8 cellular contexts compared by ENCODE assay signal in the genomic region with DNA sequence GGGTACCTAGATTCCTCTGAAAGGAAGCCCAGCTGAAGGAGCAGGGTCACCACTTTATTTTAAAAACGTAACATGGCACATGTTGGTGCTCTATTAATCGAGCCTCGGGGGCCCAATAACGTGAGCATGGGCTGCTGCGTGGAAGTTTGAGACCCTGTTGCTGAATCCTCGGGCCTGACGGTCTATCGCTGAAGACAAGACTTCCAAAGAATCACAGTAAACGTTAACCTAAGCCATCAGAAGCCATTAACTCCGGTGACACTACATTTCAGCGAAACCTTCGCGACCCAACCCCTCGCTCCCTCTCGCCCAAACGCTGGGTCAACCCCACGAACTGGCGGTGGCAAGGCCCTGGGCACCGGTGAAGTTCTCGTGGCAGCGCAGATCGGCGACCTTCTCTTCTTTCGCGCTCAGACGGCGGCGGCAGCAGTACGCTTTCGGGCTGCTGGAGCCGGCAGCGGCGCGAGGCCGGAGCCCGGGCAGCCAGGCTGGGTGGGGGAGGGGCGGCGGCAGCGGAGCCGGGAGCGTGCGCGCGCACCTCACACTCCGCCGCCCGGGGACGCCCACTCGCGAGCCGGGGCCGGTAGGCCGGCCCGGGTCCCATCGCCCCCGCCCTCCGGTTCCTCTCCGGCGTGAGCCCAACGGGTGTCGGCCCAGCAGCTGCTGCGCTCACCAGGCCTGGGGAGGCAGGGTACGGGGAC. TPM values are rescaled to one million over a fixed set of nuclear protein-coding genes. Genes with fewer than 3 reads are reported as not detected.
DNase-seq lines count a peak whose midpoint lies in the region; ATAC-seq, FAIRE-seq and TF ChIP-seq lines count a peak whose summit lies in the region.

No MANE protein-coding gene starts in this region.

- ATAC-seq in A549 (peak; percentile 69 to 84), GM18511 (IDR thresholded peaks at IDR 0.05; ENCODE audit: unreplicated experiment) (peak; percentile 48), HG02973 (IDR thresholded peaks at IDR 0.05; ENCODE audit: unreplicated experiment) (peak; percentile 41), left lung (peak; percentile 82)

- TF ChIP-seq RAD21 in A549 (conservative IDR thresholded peaks at IDR 0.05 in 1 of 2, IDR thresholded peaks at IDR 0.05 in 1 of 2): no peak

- peaks cover 3% of the 10 kb centered on the region for H3K36me3 Mint-ChIP-seq in activated CD4-positive, alpha-beta T cell treated with anti-CD3 and anti-CD28 coated beads, Interleukin-2, amount 10 ng/mL, durations not matched to agents 24 days and 14 days (ENCODE audit: low read depth)

- H3K9me3 Mint-ChIP-seq in activated CD4-positive, alpha-beta T cell treated with anti-CD3 and anti-CD28 coated beads, Interleukin-2, amount 10 ng/mL, durations not matched to agents 24 days and 14 days: no peaks in the 10 kb centered on the region

- no peaks in the 10 kb centered on the region for H3K36me3 ChIP-seq in left lung

- TF ChIP-seq CTCF in A549 (IDR thresholded peaks at IDR 0.05): no peak
- no peak for TF ChIP-seq CTCF in coronary artery (IDR thresholded peaks at IDR 0.05)
- TF ChIP-seq CTCF in left lung (IDR thresholded peaks at IDR 0.05): no peak

- H3K27ac Mint-ChIP-seq in activated CD4-positive, alpha-beta T cell treated with anti-CD3 and anti-CD28 coated beads, Interleukin-2, amount 10 ng/mL, durations not matched to agents 24 days and 14 days: peak overlapping the region; percentile 93

- no peaks in the 10 kb centered on the region for H3K27me3 Mint-ChIP-seq in activated CD4-positive, alpha-beta T cell treated with anti-CD3 and anti-CD28 coated beads, Interleukin-2, amount 10 ng/mL, durations not matched to agents 24 days and 14 days

- H3K27me3 ChIP-seq in left lung: no peaks in the 10 kb centered on the region

- FAIRE-seq in A549 (lab: Jason Lieb, UNC): no peak

- peak overlapping the region; percentile 99 to 100 for H3K27ac ChIP-seq in A549
- H3K27ac ChIP-seq in coronary artery: peak overlapping the region; percentile 94 to 97
- H3K27ac ChIP-seq in left lung: peak overlapping the region; percentile 98 to 99

- peaks cover 37% of the 10 kb centered on the region for H3K4me1 Mint-ChIP-seq in activated CD4-positive, alpha-beta T cell treated with anti-CD3 and anti-CD28 coated beads, Interleukin-2, amount 10 ng/mL, durations not matched to agents 24 days and 14 days

- peak overlapping the region; percentile 93 for H3K4me3 Mint-ChIP-seq in activated CD4-positive, alpha-beta T cell treated with anti-CD3 and anti-CD28 coated beads, Interleukin-2, amount 10 ng/mL, durations not matched to agents 24 days and 14 days

- H3K9me3 ChIP-seq in A549: no peaks in the 10 kb centered on the region
- no peaks in the 10 kb centered on the region for H3K9me3 ChIP-seq in left lung

- POLR2A ChIA-PET in A549 (lab: Yijun Ruan, JAX): interaction anchor here (0.6 to 0.9 kb wide), 2 partner anchors 17 to 55 kb away, joined by 3 read pairs; no protein-coding TSS in a partner anchor

- peak; percentile 49 for TF ChIP-seq POLR2A in A549 (IDR thresholded peaks at IDR 0.05; ENCODE audit: low read length)

- CTCF ChIA-PET in A549 (lab: Yijun Ruan, JAX): interaction anchor here (0.6 kb wide), 1 partner anchor 146 kb away, joined by 4 read pairs; no protein-coding TSS in a partner anchor

- TF ChIP-seq EP300 in A549 (IDR thresholded peaks at IDR 0.05): no peak

- H3K4me3 ChIP-seq in A549 (peak overlapping the region; percentile 90), coronary artery (peak overlapping the region; percentile 91), left lung (peak overlapping the region; percentile 67 to 84)

- H3K4me1 ChIP-seq in A549: peaks cover 20% of the 10 kb centered on the region
- peaks cover 7 to 47% of the 10 kb centered on the region in 2 donors for H3K4me1 ChIP-seq in left lung

- WGBS in A549 (ENCODE audit: missing lambda C conversion rate): 3% methylated on average over 16 of the region's 63 CpGs

- peak overlapping the region; percentile 92 for H3K4me2 ChIP-seq in A549

- intact Hi-C loops in activated CD4-positive, alpha-beta T cell treated with anti-CD3 and anti-CD28 coated beads, Interleukin-2, amount 10 ng/mL, durations not matched to agents 24 days and 14 days (cut with micrococcal nuclease): loop anchor here (5.0 to 10.0 kb wide), 5 partner anchors 166 to 1776 kb away; a partner anchor contains a TSS
- intact Hi-C loops in left lung (cut with DNase I): no loop called here

- DNase-seq in A549 (ENCODE audit: low read depth in 1 of 2, low spot score in 1 of 2) (peak; percentile 60 to 71), NCI-H2171 treated with DMSO at 0.1 percent for 48 hours (lab: John Stamatoyannopoulos, UW) (peak; percentile 60), coronary artery (ENCODE audit: low spot score) (peak; percentile 88), left lung (peak; percentile 85 to 96)
- DNase-seq in activated CD4-positive, alpha-beta T cell treated with anti-CD3 and anti-CD28 coated beads, Interleukin-2, amount 10 ng/mL, durations not matched to agents 24 days and 14 days: peak; percentile 94
- peak; percentile 81 to 87 for DNase-seq in stimulated activated CD4-positive, alpha-beta T cell treated with anti-CD3 and anti-CD28 coated beads, Interleukin-2, amount 100 ng/mL, for 24 hours

TF ChIP-seq in A549, 52 proteins besides CTCF, POLR2A, EP300 and RAD21:
- TF ChIP-seq, protein P1, sequence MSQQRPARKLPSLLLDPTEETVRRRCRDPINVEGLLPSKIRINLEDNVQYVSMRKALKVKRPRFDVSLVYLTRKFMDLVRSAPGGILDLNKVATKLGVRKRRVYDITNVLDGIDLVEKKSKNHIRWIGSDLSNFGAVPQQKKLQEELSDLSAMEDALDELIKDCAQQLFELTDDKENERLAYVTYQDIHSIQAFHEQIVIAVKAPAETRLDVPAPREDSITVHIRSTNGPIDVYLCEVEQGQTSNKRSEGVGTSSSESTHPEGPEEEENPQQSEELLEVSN (IDR thresholded peaks at IDR 0.05; ENCODE audit: borderline replicate concordance, low read depth): peak; percentile 28; the same call in 1 of the 2 replicates
- TF ChIP-seq FOSB (CRISPR knock-in tag; IDR thresholded peaks at IDR 0.05) (no peak), PHF8 (IDR thresholded peaks at IDR 0.05; ENCODE audit: borderline replicate concordance, low read depth) (peak; percentile 65; the same call in 1 of the 2 replicates), SREBF2 (IDR thresholded peaks at IDR 0.05) (no peak), FOXS1 (CRISPR knock-in tag; IDR thresholded peaks at IDR 0.05) (no peak), HOXB5 (CRISPR knock-in tag; IDR thresholded peaks at IDR 0.05) (no peak), ZSCAN20 (CRISPR knock-in tag; IDR thresholded peaks at IDR 0.05) (no peak), GATA3 (IDR thresholded peaks at IDR 0.05; ENCODE audit: borderline replicate concordance) (no peak), ZC3H11A (IDR thresholded peaks at IDR 0.05) (no peak), CBX2 (IDR thresholded peaks at IDR 0.05; ENCODE audit: borderline replicate concordance, low read depth) (no peak)
- TF ChIP-seq, protein P2, sequence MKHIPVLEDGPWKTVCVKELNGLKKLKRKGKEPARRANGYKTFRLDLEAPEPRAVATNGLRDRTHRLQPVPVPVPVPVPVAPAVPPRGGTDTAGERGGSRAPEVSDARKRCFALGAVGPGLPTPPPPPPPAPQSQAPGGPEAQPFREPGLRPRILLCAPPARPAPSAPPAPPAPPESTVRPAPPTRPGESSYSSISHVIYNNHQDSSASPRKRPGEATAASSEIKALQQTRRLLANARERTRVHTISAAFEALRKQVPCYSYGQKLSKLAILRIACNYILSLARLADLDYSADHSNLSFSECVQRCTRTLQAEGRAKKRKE (CRISPR knock-in tag; IDR thresholded peaks at IDR 0.05; ENCODE audit: low read depth): no peak
- TF ChIP-seq, protein P3, sequence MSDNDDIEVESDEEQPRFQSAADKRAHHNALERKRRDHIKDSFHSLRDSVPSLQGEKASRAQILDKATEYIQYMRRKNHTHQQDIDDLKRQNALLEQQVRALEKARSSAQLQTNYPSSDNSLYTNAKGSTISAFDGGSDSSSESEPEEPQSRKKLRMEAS (IDR thresholded peaks at IDR 0.05): peak; percentile 38
- TF ChIP-seq, protein P4, sequence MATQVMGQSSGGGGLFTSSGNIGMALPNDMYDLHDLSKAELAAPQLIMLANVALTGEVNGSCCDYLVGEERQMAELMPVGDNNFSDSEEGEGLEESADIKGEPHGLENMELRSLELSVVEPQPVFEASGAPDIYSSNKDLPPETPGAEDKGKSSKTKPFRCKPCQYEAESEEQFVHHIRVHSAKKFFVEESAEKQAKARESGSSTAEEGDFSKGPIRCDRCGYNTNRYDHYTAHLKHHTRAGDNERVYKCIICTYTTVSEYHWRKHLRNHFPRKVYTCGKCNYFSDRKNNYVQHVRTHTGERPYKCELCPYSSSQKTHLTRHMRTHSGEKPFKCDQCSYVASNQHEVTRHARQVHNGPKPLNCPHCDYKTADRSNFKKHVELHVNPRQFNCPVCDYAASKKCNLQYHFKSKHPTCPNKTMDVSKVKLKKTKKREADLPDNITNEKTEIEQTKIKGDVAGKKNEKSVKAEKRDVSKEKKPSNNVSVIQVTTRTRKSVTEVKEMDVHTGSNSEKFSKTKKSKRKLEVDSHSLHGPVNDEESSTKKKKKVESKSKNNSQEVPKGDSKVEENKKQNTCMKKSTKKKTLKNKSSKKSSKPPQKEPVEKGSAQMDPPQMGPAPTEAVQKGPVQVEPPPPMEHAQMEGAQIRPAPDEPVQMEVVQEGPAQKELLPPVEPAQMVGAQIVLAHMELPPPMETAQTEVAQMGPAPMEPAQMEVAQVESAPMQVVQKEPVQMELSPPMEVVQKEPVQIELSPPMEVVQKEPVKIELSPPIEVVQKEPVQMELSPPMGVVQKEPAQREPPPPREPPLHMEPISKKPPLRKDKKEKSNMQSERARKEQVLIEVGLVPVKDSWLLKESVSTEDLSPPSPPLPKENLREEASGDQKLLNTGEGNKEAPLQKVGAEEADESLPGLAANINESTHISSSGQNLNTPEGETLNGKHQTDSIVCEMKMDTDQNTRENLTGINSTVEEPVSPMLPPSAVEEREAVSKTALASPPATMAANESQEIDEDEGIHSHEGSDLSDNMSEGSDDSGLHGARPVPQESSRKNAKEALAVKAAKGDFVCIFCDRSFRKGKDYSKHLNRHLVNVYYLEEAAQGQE (IDR thresholded peaks at IDR 0.05): no peak

RNA-seq across cellular contexts. Expression of a gene that starts 0.8 kb away (rescaled TPM):
- polyA plus RNA-seq in A549 (2011; rRNA removed) (18.1 and 18.7 TPM in 2 replicates), A549 (2017; fragmentation: RNase III; extraction: RNeasy Plus Mini Kit Qiagen cat#74134 plus additional on column Dnase treatment) (7.9 to 10.2 TPM (median 8.5 TPM) in 3 replicates)
- polyA plus RNA-seq in A549 (2012; cell fraction: cytosol; rRNA removed): 2.2 and 2.5 TPM in 2 replicates
- 0.88 and 2.1 TPM in 2 replicates for polyA plus RNA-seq in A549 (2012; cell fraction: nucleus; rRNA removed)
- polyA minus RNA-seq in A549 (2011; rRNA and poly(A)+ RNA removed): 22.8 and 27.2 TPM in 2 replicates
- total RNA-seq in activated CD4-positive, alpha-beta T cell treated with anti-CD3 and anti-CD28 coated beads, Interleukin-2, amount 10 ng/mL, durations not matched to agents 24 days and 14 days: 23.9 and 28.7 TPM in 2 replicates
- 10 to 100 TPM; 42.4 to 49.4 TPM for total RNA-seq in left lung

Comparison
In these comparisons a context has a peak if more than half of its experiments do, and no peak if none do; other contexts are left out.
1. Peak in every context shown above with its lines: DNase-seq, ATAC-seq, H3K4me3 ChIP-seq and H3K27ac ChIP-seq.